ENCODE assay signal across 11 cellular contexts in the genomic region with DNA sequence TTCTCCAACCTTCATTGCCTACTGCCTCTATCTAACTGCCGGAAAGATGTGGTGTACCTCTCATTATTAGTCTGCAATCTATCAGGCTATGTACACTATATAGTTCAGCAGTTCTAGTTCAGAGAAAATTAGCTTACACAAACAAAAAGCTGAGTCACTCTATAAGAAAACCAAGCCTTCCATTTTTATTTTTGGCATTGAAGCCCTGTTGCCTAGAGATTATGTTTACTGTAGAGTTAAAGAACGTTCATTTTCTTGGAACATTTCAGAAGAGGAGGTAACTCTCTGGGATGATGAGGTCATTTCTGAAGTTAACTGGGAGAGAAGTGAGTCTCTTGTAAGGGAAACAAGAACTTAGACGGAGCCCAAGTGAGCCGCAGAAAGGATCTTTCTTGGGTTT.
DNase-seq lines count a peak whose midpoint lies in the region; ATAC-seq and TF ChIP-seq lines count a peak whose summit lies in the region.
"Had no signal": no experiment of that assay in that cellular context is flagged by ENCODE, and none has a peak within 500 bp of the region (broad histone marks: within the 10 kb centered on the region; RNA-seq: fewer than 3 reads in every experiment).

No MANE protein-coding gene starts in this region.

- H3K9me2 ChIP-seq in GM23338 (ENCODE audit: insufficient read depth) = no peaks in the 10 kb centered on the region
- H3K9me2 ChIP-seq in PC-3 (replicated peaks; ENCODE audit: low read length) = no peaks in the 10 kb centered on the region

- H3K4me3 Mint-ChIP-seq in GM23338 = no peak overlapping the region
- no peak overlapping the region for H3K4me3 Mint-ChIP-seq in T-helper 17 cell

- peaks cover 14% of the 10 kb centered on the region for H3K4me1 Mint-ChIP-seq in GM23338
- H3K4me1 Mint-ChIP-seq in T-helper 17 cell = peaks cover 2% of the 10 kb centered on the region

- TF ChIP-seq CTCF in GM23338 (conservative IDR thresholded peaks at IDR 0.05; ENCODE audit: low read depth in 2 of 2) (no peak), PC-3 (conservative IDR thresholded peaks at IDR 0.05; ENCODE audit: low read depth, low read length) (no peak)

- H3K36me3 ChIP-seq in GM23338 (ENCODE audit: insufficient read depth) = no peaks in the 10 kb centered on the region
- H3K36me3 ChIP-seq in PC-3 (ENCODE audit: low read depth, low read length) = no peaks in the 10 kb centered on the region

- intact Hi-C loops in PC-3 (cut with micrococcal nuclease) = loop anchor here (1.0 to 2.0 kb wide), 4 partner anchors 48 to 229 kb away; partner anchors contain the start of gene SERPINE2

- H3K4me3 ChIP-seq in GM23338 = no peak overlapping the region
- no peak overlapping the region for H3K4me3 ChIP-seq in PC-3 (ENCODE audit: low read length)
- H3K4me3 ChIP-seq: SK-N-MC had no signal

- no peak for ATAC-seq in GM23338
- ATAC-seq in PC-3 = peak; percentile 93
- no peak for ATAC-seq in T-helper 17 cell

- peak overlapping the region; percentile 67; the same call in 1 of the 2 replicates for H2AFZ ChIP-seq in GM23338
- H2AFZ ChIP-seq in PC-3 (ENCODE audit: low read length) = peak overlapping the region; percentile 23; the same call in 1 of the 2 replicates

- CTCF ChIA-PET in PC-3 (lab: Charles Lee) = interaction anchor here (0.7 kb wide), 1 partner anchor 275 kb away, joined by 4 read pairs; no protein-coding TSS in a partner anchor

- no peaks in the 10 kb centered on the region for H3K36me3 Mint-ChIP-seq in GM23338 (ENCODE audit: low read depth)
- H3K36me3 Mint-ChIP-seq in T-helper 17 cell (ENCODE audit: low read depth) = no peaks in the 10 kb centered on the region

- H3K9me3 ChIP-seq in PC-3 (ENCODE audit: low read length) = no peaks in the 10 kb centered on the region
- H3K9me3 ChIP-seq in T-helper 17 cell (ENCODE audit: control insufficient read depth, low read length, poor library complexity, severe bottlenecking) = no peaks in the 10 kb centered on the region

- POLR2A ChIA-PET in PC-3 (lab: Charles Lee; ENCODE audit: unreplicated experiment) = no interaction called here

- no TSS peak for BruUV-seq in PC-3 (replicated peaks; lab: Mats Ljungman, UMichigan)

- H3K9ac ChIP-seq in PC-3 (ENCODE audit: low read length) = peak overlapping the region; percentile 30
- H3K9ac ChIP-seq: KMS-11 had no signal

- H3K4me2 ChIP-seq in GM23338 (no peak overlapping the region), PC-3 (ENCODE audit: low read length) (peak overlapping the region; percentile 55)
- H3K4me2 ChIP-seq: KMS-11 had no signal

- no peak overlapping the region for H3K27ac Mint-ChIP-seq in GM23338
- no peak overlapping the region for H3K27ac Mint-ChIP-seq in T-helper 17 cell

- H4K20me1 ChIP-seq in GM23338 (replicated peaks; ENCODE audit: insufficient read depth) (no peaks in the 10 kb centered on the region), PC-3 (ENCODE audit: low read length) (no peaks in the 10 kb centered on the region)

- no peaks in the 10 kb centered on the region for H3K9me3 Mint-ChIP-seq in GM23338

- H3K27me3 ChIP-seq in GM23338 (ENCODE audit: insufficient read depth) (no peaks in the 10 kb centered on the region), PC-3 (ENCODE audit: low read length) (no peaks in the 10 kb centered on the region)

- H3K4me1 ChIP-seq in GM23338 (ENCODE audit: insufficient read depth) (peaks cover 14% of the 10 kb centered on the region), PC-3 (ENCODE audit: insufficient read depth, low read length) (peaks cover 39% of the 10 kb centered on the region)

- H3K27me3 Mint-ChIP-seq in GM23338 (ENCODE audit: insufficient read depth, low read depth, poor library complexity) (no peaks in the 10 kb centered on the region), T-helper 17 cell (peaks cover 57% of the 10 kb centered on the region)

- no peaks in the 10 kb centered on the region for H3F3A ChIP-seq in GM23338 (replicated peaks; ENCODE audit: low read depth)
- no peaks in the 10 kb centered on the region for H3F3A ChIP-seq in PC-3 (ENCODE audit: low read length, unreplicated experiment)

- H3K79me2 ChIP-seq in GM23338 (replicated peaks; ENCODE audit: insufficient read depth) = no peaks in the 10 kb centered on the region
- H3K79me2 ChIP-seq in PC-3 (ENCODE audit: low read length) = no peaks in the 10 kb centered on the region

- H3K27ac ChIP-seq in GM23338 (ENCODE audit: low read depth) (no peak overlapping the region), PC-3 (ENCODE audit: low read length) (peak overlapping the region; percentile 72)
- H3K27ac ChIP-seq: KMS-11, SK-N-MC had no signal

- DNase-seq in GM23338 (ENCODE audit: low spot score) (no peak), PC-3 (peak; percentile 97), fibroblast of peridontal ligament (ENCODE audit: extremely low read depth) (peak; percentile 98), renal cortical epithelial cell (ENCODE audit: low read depth) (peak; percentile 92), nucleus accumbens (lab: John Stamatoyannopoulos, UW) (no peak), SK-N-DZ (ENCODE audit: low spot score) (no peak), T-helper 17 cell (no peak)
- DNase-seq in activated CD4-positive, CD25-positive, alpha-beta regulatory T cell (lab: John Stamatoyannopoulos, UW) = no peak
- DNase-seq: stimulated activated naive CD4-positive, alpha-beta T cell treated with Interleukin-2 at 50 U/mL for 16 hours had no signal

TF ChIP-seq in GM23338, 12 proteins besides CTCF, POLR2A, EP300 and RAD21 (continues in another document):
- TF ChIP-seq POLR2AphosphoS5 (IDR thresholded peaks at IDR 0.05; ENCODE audit: low read depth) (no peak), ZNF462 (CRISPR knock-in tag; IDR thresholded peaks at IDR 0.05) (no peak), JUNB (IDR thresholded peaks at IDR 0.05; ENCODE audit: unreplicated experiment) (no peak), STAT1 (IDR thresholded peaks at IDR 0.05; ENCODE audit: unreplicated experiment) (no peak)

Comparison
In these comparisons a context has a peak if more than half of its experiments do, and no peak if none do; other contexts are left out.
1. DNase-seq: peak in PC-3 (single experiment), fibroblast of peridontal ligament (single experiment) and renal cortical epithelial cell (single experiment); none in GM23338 (single experiment), nucleus accumbens (0 of 56), activated CD4-positive, CD25-positive, alpha-beta regulatory T cell (0 of 4), SK-N-DZ (single experiment) and T-helper 17 cell (0 of 3).